Comparison of ENCODE assay signal across 1 cellular context in the genomic region with DNA sequence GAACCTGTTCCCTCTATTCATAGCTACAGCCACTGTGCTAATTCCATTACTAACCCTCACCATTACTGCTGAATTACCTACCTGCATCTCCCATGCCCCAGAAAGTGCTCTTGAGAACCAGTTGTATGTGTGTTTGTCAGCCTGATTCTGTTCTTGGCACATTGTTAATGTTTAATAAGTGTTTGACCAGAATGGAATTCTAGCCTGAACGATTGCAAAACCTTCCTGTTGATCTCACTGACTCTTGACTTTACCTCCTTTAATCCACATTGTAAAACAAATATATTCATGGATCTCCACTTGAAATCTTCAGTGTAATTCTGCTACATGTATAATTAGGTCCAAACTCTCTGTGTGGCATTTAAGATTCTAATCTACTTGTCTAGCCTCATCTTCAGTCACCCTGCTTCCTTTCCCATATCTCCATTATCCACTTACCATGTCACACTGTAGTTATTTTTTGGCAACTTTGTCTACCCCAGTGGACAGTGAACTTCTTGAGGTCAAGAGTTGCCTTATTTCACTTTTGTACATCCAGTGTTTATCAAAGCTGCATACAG.
TF ChIP-seq lines count a peak whose summit lies in the region.

No MANE protein-coding gene starts in this region.

TF ChIP-seq in HepG2, 621 proteins besides CTCF, POLR2A, EP300 and RAD21 (continued from another document and continues in another):
- TF ChIP-seq, protein P1, sequence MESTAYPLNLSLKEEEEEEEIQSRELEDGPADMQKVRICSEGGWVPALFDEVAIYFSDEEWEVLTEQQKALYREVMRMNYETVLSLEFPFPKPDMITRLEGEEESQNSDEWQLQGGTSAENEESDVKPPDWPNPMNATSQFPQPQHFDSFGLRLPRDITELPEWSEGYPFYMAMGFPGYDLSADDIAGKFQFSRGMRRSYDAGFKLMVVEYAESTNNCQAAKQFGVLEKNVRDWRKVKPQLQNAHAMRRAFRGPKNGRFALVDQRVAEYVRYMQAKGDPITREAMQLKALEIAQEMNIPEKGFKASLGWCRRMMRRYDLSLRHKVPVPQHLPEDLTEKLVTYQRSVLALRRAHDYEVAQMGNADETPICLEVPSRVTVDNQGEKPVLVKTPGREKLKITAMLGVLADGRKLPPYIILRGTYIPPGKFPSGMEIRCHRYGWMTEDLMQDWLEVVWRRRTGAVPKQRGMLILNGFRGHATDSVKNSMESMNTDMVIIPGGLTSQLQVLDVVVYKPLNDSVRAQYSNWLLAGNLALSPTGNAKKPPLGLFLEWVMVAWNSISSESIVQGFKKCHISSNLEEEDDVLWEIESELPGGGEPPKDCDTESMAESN (CRISPR knock-in tag; conservative IDR thresholded peaks at IDR 0.05), result peak; percentile 44; the same call in 1 of the 2 replicates
- peak; percentile 87 for TF ChIP-seq NCOA2 (CRISPR knock-in tag; IDR thresholded peaks at IDR 0.05)
- no peak for TF ChIP-seq ZNF530 (CRISPR knock-in tag; IDR thresholded peaks at IDR 0.05; ENCODE audit: low read depth)
- no peak for TF ChIP-seq ZNF549 (CRISPR knock-in tag; IDR thresholded peaks at IDR 0.05)
- no peak for TF ChIP-seq ZNF263 (CRISPR knock-in tag; IDR thresholded peaks at IDR 0.05)
- no peak for TF ChIP-seq EED (CRISPR knock-in tag; IDR thresholded peaks at IDR 0.05)
- TF ChIP-seq MEF2D (CRISPR knock-in tag; IDR thresholded peaks at IDR 0.05), result peak; percentile 76
- TF ChIP-seq, protein P2, sequence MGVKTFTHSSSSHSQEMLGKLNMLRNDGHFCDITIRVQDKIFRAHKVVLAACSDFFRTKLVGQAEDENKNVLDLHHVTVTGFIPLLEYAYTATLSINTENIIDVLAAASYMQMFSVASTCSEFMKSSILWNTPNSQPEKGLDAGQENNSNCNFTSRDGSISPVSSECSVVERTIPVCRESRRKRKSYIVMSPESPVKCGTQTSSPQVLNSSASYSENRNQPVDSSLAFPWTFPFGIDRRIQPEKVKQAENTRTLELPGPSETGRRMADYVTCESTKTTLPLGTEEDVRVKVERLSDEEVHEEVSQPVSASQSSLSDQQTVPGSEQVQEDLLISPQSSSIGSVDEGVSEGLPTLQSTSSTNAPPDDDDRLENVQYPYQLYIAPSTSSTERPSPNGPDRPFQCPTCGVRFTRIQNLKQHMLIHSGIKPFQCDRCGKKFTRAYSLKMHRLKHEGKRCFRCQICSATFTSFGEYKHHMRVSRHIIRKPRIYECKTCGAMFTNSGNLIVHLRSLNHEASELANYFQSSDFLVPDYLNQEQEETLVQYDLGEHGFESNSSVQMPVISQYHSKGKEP (CRISPR knock-in tag; IDR thresholded peaks at IDR 0.05), result no peak
- TF ChIP-seq FOXA3 (CRISPR knock-in tag; IDR thresholded peaks at IDR 0.05), result peak; percentile 88
- no peak for TF ChIP-seq ZFP90 (CRISPR knock-in tag; IDR thresholded peaks at IDR 0.05; ENCODE audit: borderline replicate concordance)
- TF ChIP-seq TCF7 (IDR thresholded peaks at IDR 0.05; ENCODE audit: low read depth), result peak; percentile 87
- TF ChIP-seq, protein P3, sequence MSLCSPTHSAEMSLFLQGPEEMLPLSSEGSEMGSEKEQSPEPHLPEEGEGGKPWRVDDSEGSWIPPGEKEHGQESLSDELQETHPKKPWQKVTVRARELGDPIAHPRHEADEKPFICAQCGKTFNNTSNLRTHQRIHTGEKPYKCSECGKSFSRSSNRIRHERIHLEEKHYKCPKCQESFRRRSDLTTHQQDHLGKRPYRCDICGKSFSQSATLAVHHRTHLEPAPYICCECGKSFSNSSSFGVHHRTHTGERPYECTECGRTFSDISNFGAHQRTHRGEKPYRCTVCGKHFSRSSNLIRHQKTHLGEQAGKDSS (CRISPR knock-in tag; IDR thresholded peaks at IDR 0.05; ENCODE audit: borderline replicate concordance, low read depth), result peak; percentile 97
- peak; percentile 46; the same call in 1 of the 2 replicates for TF ChIP-seq KDM4B (CRISPR knock-in tag; IDR thresholded peaks at IDR 0.05)
- peak; percentile 84 for TF ChIP-seq SAP130 (CRISPR knock-in tag; IDR thresholded peaks at IDR 0.05; ENCODE audit: low read depth)
- TF ChIP-seq CREB1 (IDR thresholded peaks at IDR 0.05), result no peak
- peak; percentile 72 for TF ChIP-seq CREB1 (CRISPR knock-in tag; IDR thresholded peaks at IDR 0.05)
- TF ChIP-seq RXRB (CRISPR knock-in tag; IDR thresholded peaks at IDR 0.05; ENCODE audit: borderline replicate concordance), result peak; percentile 87
- TF ChIP-seq DBP (CRISPR knock-in tag; IDR thresholded peaks at IDR 0.05; ENCODE audit: not compliant biosample characterization), result no peak
- peak; percentile 66 for TF ChIP-seq GATAD1 (CRISPR knock-in tag; IDR thresholded peaks at IDR 0.05)
- TF ChIP-seq JUNB (CRISPR knock-in tag; IDR thresholded peaks at IDR 0.05; ENCODE audit: borderline replicate concordance), result no peak
- TF ChIP-seq ZNF468 (CRISPR knock-in tag; IDR thresholded peaks at IDR 0.05), result no peak
- TF ChIP-seq, protein P4, sequence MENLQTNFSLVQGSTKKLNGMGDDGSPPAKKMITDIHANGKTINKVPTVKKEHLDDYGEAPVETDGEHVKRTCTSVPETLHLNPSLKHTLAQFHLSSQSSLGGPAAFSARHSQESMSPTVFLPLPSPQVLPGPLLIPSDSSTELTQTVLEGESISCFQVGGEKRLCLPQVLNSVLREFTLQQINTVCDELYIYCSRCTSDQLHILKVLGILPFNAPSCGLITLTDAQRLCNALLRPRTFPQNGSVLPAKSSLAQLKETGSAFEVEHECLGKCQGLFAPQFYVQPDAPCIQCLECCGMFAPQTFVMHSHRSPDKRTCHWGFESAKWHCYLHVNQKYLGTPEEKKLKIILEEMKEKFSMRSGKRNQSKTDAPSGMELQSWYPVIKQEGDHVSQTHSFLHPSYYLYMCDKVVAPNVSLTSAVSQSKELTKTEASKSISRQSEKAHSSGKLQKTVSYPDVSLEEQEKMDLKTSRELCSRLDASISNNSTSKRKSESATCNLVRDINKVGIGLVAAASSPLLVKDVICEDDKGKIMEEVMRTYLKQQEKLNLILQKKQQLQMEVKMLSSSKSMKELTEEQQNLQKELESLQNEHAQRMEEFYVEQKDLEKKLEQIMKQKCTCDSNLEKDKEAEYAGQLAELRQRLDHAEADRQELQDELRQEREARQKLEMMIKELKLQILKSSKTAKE (CRISPR knock-in tag; IDR thresholded peaks at IDR 0.05; ENCODE audit: borderline replicate concordance), result peak; percentile 48; the same call in 1 of the 2 replicates
- no peak for TF ChIP-seq SP2 (CRISPR knock-in tag; IDR thresholded peaks at IDR 0.05)
- no peak for TF ChIP-seq GABPA (IDR thresholded peaks at IDR 0.05; ENCODE audit: low read depth, low read length)
- TF ChIP-seq GABPA (CRISPR knock-in tag; IDR thresholded peaks at IDR 0.05; ENCODE audit: low read depth), result peak; percentile 29; the same call in 1 of the 2 replicates
- no peak for TF ChIP-seq PCBP1 (IDR thresholded peaks at IDR 0.05; ENCODE audit: borderline replicate concordance, low read depth, low read length)
- TF ChIP-seq, protein P5, sequence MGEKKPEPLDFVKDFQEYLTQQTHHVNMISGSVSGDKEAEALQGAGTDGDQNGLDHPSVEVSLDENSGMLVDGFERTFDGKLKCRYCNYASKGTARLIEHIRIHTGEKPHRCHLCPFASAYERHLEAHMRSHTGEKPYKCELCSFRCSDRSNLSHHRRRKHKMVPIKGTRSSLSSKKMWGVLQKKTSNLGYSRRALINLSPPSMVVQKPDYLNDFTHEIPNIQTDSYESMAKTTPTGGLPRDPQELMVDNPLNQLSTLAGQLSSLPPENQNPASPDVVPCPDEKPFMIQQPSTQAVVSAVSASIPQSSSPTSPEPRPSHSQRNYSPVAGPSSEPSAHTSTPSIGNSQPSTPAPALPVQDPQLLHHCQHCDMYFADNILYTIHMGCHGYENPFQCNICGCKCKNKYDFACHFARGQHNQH (CRISPR knock-in tag; IDR thresholded peaks at IDR 0.05), result peak; percentile 34; the same call in 1 of the 2 replicates
- TF ChIP-seq ZBTB42 (CRISPR knock-in tag; IDR thresholded peaks at IDR 0.05), result no peak
- TF ChIP-seq ZBTB7A (CRISPR knock-in tag; IDR thresholded peaks at IDR 0.05), result no peak
- TF ChIP-seq ZSCAN29 (CRISPR knock-in tag; conservative IDR thresholded peaks at IDR 0.05), result peak; percentile 39; the same call in 1 of the 2 replicates
- TF ChIP-seq HOXA7 (CRISPR knock-in tag; IDR thresholded peaks at IDR 0.05), result no peak
- TF ChIP-seq, protein P6, sequence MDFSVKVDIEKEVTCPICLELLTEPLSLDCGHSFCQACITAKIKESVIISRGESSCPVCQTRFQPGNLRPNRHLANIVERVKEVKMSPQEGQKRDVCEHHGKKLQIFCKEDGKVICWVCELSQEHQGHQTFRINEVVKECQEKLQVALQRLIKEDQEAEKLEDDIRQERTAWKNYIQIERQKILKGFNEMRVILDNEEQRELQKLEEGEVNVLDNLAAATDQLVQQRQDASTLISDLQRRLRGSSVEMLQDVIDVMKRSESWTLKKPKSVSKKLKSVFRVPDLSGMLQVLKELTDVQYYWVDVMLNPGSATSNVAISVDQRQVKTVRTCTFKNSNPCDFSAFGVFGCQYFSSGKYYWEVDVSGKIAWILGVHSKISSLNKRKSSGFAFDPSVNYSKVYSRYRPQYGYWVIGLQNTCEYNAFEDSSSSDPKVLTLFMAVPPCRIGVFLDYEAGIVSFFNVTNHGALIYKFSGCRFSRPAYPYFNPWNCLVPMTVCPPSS (IDR thresholded peaks at IDR 0.05), result no peak
- peak; percentile 39; the same call in 1 of the 3 replicates for TF ChIP-seq MXI1 (IDR thresholded peaks at IDR 0.05; ENCODE audit: borderline replicate concordance, low read depth, low read length)
- TF ChIP-seq TARDBP (CRISPR knock-in tag; IDR thresholded peaks at IDR 0.05), result peak; percentile 90; the same call in 1 of the 2 replicates
- TF ChIP-seq, protein P7, sequence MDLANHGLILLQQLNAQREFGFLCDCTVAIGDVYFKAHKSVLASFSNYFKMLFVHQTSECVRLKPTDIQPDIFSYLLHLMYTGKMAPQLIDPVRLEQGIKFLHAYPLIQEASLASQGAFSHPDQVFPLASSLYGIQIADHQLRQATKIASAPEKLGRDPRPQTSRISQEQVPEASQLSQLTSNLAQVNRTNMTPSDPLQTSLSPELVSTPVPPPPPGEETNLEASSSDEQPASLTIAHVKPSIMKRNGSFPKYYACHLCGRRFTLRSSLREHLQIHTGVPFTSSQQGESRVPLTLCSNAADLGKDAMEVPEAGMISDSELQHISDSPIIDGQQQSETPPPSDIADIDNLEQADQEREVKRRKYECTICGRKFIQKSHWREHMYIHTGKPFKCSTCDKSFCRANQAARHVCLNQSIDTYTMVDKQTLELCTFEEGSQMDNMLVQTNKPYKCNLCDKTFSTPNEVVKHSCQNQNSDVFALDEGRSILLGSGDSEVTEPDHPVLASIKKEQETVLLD (CRISPR knock-in tag; IDR thresholded peaks at IDR 0.05; ENCODE audit: low read depth), result no peak
- 0 out of 2 replicates have a peak, but pooled peaks have one; percentile 66 for TF ChIP-seq ZNF12 (CRISPR knock-in tag; IDR thresholded peaks at IDR 0.05)
- 0 out of 2 replicates have a peak, but pooled peaks have one; percentile 51 for TF ChIP-seq NKX3-1 (CRISPR knock-in tag; IDR thresholded peaks at IDR 0.05)
- TF ChIP-seq ZNF343 (CRISPR knock-in tag; IDR thresholded peaks at IDR 0.05), result no peak
- no peak for TF ChIP-seq HNF4G (IDR thresholded peaks at IDR 0.05; ENCODE audit: borderline replicate concordance, low read depth, low read length)
- TF ChIP-seq HNF4G (CRISPR knock-in tag; IDR thresholded peaks at IDR 0.05; ENCODE audit: borderline replicate concordance, low read depth), result no peak
- TF ChIP-seq ZNF414 (CRISPR knock-in tag; IDR thresholded peaks at IDR 0.05), result no peak
- no peak for TF ChIP-seq ZNF121 (CRISPR knock-in tag; IDR thresholded peaks at IDR 0.05)
- no peak for TF ChIP-seq ZNF367 (CRISPR knock-in tag; IDR thresholded peaks at IDR 0.05; ENCODE audit: borderline replicate concordance)
- TF ChIP-seq, protein P8, sequence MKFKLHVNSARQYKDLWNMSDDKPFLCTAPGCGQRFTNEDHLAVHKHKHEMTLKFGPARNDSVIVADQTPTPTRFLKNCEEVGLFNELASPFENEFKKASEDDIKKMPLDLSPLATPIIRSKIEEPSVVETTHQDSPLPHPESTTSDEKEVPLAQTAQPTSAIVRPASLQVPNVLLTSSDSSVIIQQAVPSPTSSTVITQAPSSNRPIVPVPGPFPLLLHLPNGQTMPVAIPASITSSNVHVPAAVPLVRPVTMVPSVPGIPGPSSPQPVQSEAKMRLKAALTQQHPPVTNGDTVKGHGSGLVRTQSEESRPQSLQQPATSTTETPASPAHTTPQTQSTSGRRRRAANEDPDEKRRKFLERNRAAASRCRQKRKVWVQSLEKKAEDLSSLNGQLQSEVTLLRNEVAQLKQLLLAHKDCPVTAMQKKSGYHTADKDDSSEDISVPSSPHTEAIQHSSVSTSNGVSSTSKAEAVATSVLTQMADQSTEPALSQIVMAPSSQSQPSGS (CRISPR knock-in tag; IDR thresholded peaks at IDR 0.05), result peak; percentile 84
- TF ChIP-seq ZNF331 (CRISPR knock-in tag; IDR thresholded peaks at IDR 0.05), result peak; percentile 68; the same call in 1 of the 2 replicates
- peak; percentile 90 for TF ChIP-seq ISL2 (CRISPR knock-in tag; IDR thresholded peaks at IDR 0.05)
- TF ChIP-seq, protein P9, sequence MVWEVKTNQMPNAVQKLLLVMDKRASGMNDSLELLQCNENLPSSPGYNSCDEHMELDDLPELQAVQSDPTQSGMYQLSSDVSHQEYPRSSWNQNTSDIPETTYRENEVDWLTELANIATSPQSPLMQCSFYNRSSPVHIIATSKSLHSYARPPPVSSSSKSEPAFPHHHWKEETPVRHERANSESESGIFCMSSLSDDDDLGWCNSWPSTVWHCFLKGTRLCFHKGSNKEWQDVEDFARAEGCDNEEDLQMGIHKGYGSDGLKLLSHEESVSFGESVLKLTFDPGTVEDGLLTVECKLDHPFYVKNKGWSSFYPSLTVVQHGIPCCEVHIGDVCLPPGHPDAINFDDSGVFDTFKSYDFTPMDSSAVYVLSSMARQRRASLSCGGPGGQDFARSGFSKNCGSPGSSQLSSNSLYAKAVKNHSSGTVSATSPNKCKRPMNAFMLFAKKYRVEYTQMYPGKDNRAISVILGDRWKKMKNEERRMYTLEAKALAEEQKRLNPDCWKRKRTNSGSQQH (CRISPR knock-in tag; IDR thresholded peaks at IDR 0.05; ENCODE audit: low read depth), result 0 out of 2 replicates have a peak, but pooled peaks have one; percentile 21
- no peak for TF ChIP-seq ZNF251 (CRISPR knock-in tag; IDR thresholded peaks at IDR 0.05)
- TF ChIP-seq SETDB1 (CRISPR knock-in tag; IDR thresholded peaks at IDR 0.05; ENCODE audit: borderline replicate concordance), result no peak
- TF ChIP-seq SOX6 (IDR thresholded peaks at IDR 0.05), result no peak
- TF ChIP-seq SOX6 (CRISPR knock-in tag; IDR thresholded peaks at IDR 0.05), result peak; percentile 92
